In genomic region chr3:197626404-197627159, GRCh38 we compare ENCODE assay signal across 7 cellular contexts.
DNase-seq lines count a peak whose midpoint lies in the region; ATAC-seq and TF ChIP-seq lines count a peak whose summit lies in the region.
"Not testable (repeated sequence)": the region's sequence is repeated elsewhere in the genome, so short reads cannot be mapped to it uniquely, and the experiment has no call there.

No MANE protein-coding gene starts in this region.

- peak overlapping the region in 2 of 4 donors; percentile 68 to 92 for H3K27ac ChIP-seq in Peyer's patch
- H3K27ac ChIP-seq in liver (ENCODE audit: low read depth in 1 of 2, low read length in 2 of 2), result not testable (repeated sequence)
- H3K27ac ChIP-seq in psoas muscle, result peak overlapping the region; percentile 19

- intact Hi-C loops in psoas muscle (cut with DNase I), result not testable (repeated sequence)

- not testable (repeated sequence) for H3K9ac ChIP-seq in liver (ENCODE audit: low read depth in 1 of 2, low read length in 2 of 2)

- not testable (repeated sequence) for DNase-seq in Peyer's patch, psoas muscle

- 28% methylated on average over 5 of the region's 18 CpGs for WGBS in liver
- 0 to 30% (median 13%) methylated on average over 2 to 5 of the region's 18 CpGs for WGBS in psoas muscle, 3 donors

- peak overlapping the region; percentile 72 for H3K27ac Mint-ChIP-seq in activated naive CD8-positive, alpha-beta T cell

- ATAC-seq in GM18907 (IDR thresholded peaks at IDR 0.05; ENCODE audit: unreplicated experiment), result peak; percentile 33
- peak; percentile 26 for ATAC-seq in HG02973 (IDR thresholded peaks at IDR 0.05; ENCODE audit: unreplicated experiment)
- peak; percentile 46 for ATAC-seq in esophagus mucosa
- ATAC-seq in psoas muscle, result peak; percentile 39 to 50 (median 44)

- H3K27me3 Mint-ChIP-seq in activated naive CD8-positive, alpha-beta T cell, result not testable (repeated sequence)

- H3K4me1 ChIP-seq in Peyer's patch; liver (ENCODE audit: control insufficient read depth in 4 of 4, insufficient read depth in 4 of 4, low read length in 3 of 4); psoas muscle: not testable (repeated sequence)

- not testable (repeated sequence) for H3K36me3 Mint-ChIP-seq in activated naive CD8-positive, alpha-beta T cell

- TF ChIP-seq CTCF in Peyer's patch (IDR thresholded peaks at IDR 0.05); liver (IDR thresholded peaks at IDR 0.05; ENCODE audit: low read depth, low read length, missing input control); psoas muscle (IDR thresholded peaks at IDR 0.05): not testable (repeated sequence)

- not testable (repeated sequence) for H3K9me3 ChIP-seq in Peyer's patch; liver (ENCODE audit: control insufficient read depth in 4 of 4, low read length in 3 of 4); psoas muscle

- H3K4me1 Mint-ChIP-seq in activated naive CD8-positive, alpha-beta T cell (ENCODE audit: low read depth), result not testable (repeated sequence)

- not testable (repeated sequence) for TF ChIP-seq RAD21 in liver (IDR thresholded peaks at IDR 0.05)

- H3K4me3 Mint-ChIP-seq in activated naive CD8-positive, alpha-beta T cell, result peak overlapping the region; percentile 78

- H3K27me3 ChIP-seq in Peyer's patch; liver (ENCODE audit: control insufficient read depth in 4 of 4, insufficient read depth in 4 of 4, low read length in 3 of 4); psoas muscle (ENCODE audit: insufficient read depth in 3 of 3, low read length in 2 of 3): not testable (repeated sequence)

- H3K9me3 Mint-ChIP-seq in activated naive CD8-positive, alpha-beta T cell (ENCODE audit: low read depth), result not testable (repeated sequence)

- H3K4me3 ChIP-seq in Peyer's patch, result peak overlapping the region; percentile 39 to 91 (median 80)
- H3K4me3 ChIP-seq in liver (ENCODE audit: low read depth in 1 of 3, low read length in 3 of 3), result peak overlapping the region in 2 of 3 donors; percentile 28 to 38
- peak overlapping the region; percentile 78 for H3K4me3 ChIP-seq in psoas muscle

- not testable (repeated sequence) for TF ChIP-seq POLR2A in Peyer's patch (IDR thresholded peaks at IDR 0.05)

- H3K36me3 ChIP-seq in Peyer's patch, result peaks cover 0 to 10% (median 0%) of the 10 kb centered on the region in 3 donors
- H3K36me3 ChIP-seq in liver (ENCODE audit: control insufficient read depth in 4 of 4, insufficient read depth in 3 of 4, low read depth in 1 of 4, low read length in 3 of 4), result not testable (repeated sequence)
- peaks cover 0 to 11% of the 10 kb centered on the region in 2 donors for H3K36me3 ChIP-seq in psoas muscle (ENCODE audit: insufficient read depth in 1 of 2, low read depth in 1 of 2)
